In the genomic region with DNA sequence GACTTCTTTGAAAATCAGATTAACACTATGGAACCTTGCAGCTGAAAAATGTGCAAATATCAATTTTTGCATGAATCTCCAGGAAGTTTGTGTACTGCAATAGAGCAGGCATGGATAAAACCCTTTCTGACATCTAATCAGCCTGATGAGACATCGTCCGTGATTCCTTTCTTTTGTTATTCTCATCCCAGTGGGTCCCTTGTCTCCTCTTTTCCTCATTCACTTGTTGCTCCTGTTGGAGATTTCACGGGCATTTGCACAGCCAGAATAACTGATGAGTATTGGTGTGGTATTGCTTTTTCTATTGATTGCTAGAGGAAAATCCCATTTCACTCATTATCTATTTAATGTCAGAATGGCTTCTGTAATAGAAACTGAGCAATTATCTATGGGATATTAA, we compare ENCODE assay signal across 10 cellular contexts. TPM values are rescaled to one million over a fixed set of nuclear protein-coding genes. Genes with fewer than 3 reads are reported as not detected.
"Had no signal": no experiment of that assay in that cellular context is flagged by ENCODE, and none has a peak within 500 bp of the region (broad histone marks: within the 10 kb centered on the region; RNA-seq: fewer than 3 reads in every experiment).

No MANE protein-coding gene starts in this region.

- DNase-seq: GOT3, KBM-7 had no signal

- H3K4me1 Mint-ChIP-seq: IgD-negative memory B cell had no signal

- H3K36me3 Mint-ChIP-seq: IgD-negative memory B cell had no signal

- H3K27ac Mint-ChIP-seq: IgD-negative memory B cell had no signal

- ATAC-seq: HCT116, HepG2 had no signal

- H3K4me3 ChIP-seq: HAP-1 had no signal

- H3K36me3 ChIP-seq: HAP-1 had no signal

- FAIRE-seq: HepG2 had no signal

- H3K9me3 Mint-ChIP-seq: IgD-negative memory B cell had no signal

- H3K27ac ChIP-seq: HL-60 had no signal

- H3K9me3 ChIP-seq: HAP-1 had no signal

- H3K4me1 ChIP-seq: HAP-1 had no signal

RNA-seq across cellular contexts. Expression of a gene that starts 39.9 kb away (rescaled TPM):
- total RNA-seq: H4, H7, HT1080 had no signal
- polyA plus RNA-seq: IgD-negative memory B cell had no signal
